ENCODE assay signal across 14 cellular contexts in genomic region chr14:63614964-63615363, GRCh38. TPM values are rescaled to one million over a fixed set of nuclear protein-coding genes. Genes with fewer than 3 reads are reported as not detected.
A peak's percentile ranks its signal among the peaks of the same experiment; 100 is the strongest.
DNase-seq lines count a peak whose midpoint lies in the region; ATAC-seq, FAIRE-seq and TF ChIP-seq lines count a peak whose summit lies in the region.
"Had no signal": no experiment of that assay in that cellular context is flagged by ENCODE, and none has a peak within 500 bp of the region (broad histone marks: within the 10 kb centered on the region; RNA-seq: fewer than 3 reads in every experiment).

No MANE protein-coding gene starts in this region.

- TF ChIP-seq CTCF in brain microvascular endothelial cell (IDR thresholded peaks at IDR 0.05; ENCODE audit: low read depth, low read length, missing control alignments) (no peak), keratinocyte (optimal IDR thresholded peaks at IDR 0.05 in 1 of 3, IDR thresholded peaks at IDR 0.05 in 1 of 3, conservative IDR thresholded peaks at IDR 0.05 in 1 of 3; ENCODE audit: extremely low read depth in 1 of 3, insufficient read depth in 2 of 3, low read length in 3 of 3) (no peak), Peyer's patch (IDR thresholded peaks at IDR 0.05) (no peak), lower leg skin (IDR thresholded peaks at IDR 0.05) (no peak)

- intact Hi-C loops in lower leg skin (cut with DNase I; ENCODE audit: low total_unique reads) = no loop called here

- H3K4me2 ChIP-seq in keratinocyte (ENCODE audit: control insufficient read depth, extremely low read depth, insufficient read depth, low read depth, low read length) = peak overlapping the region; percentile 8

- FAIRE-seq in HTR-8/SVneo (lab: Jason Lieb, UNC) = peak; percentile 70
- FAIRE-seq in keratinocyte (lab: Jason Lieb, UNC) = no peak
- FAIRE-seq: H1, K562 had no signal

- H4K20me1 ChIP-seq in keratinocyte (ENCODE audit: control insufficient read depth, extremely low read depth, insufficient read depth, low read length) = no peaks in the 10 kb centered on the region

- DNase-seq in Ammon's horn (ENCODE audit: low spot score) (peak; percentile 9), HTR-8/SVneo (ENCODE audit: insufficient read length, low spot score) (peak; percentile 69), brain microvascular endothelial cell (peak; percentile 41), keratinocyte (ENCODE audit: low read depth, low spot score) (no peak), Peyer's patch (no peak), lower leg skin (ENCODE audit: low spot score in 2 of 2) (no peak), NCI-H748 (lab: John Stamatoyannopoulos, UW; ENCODE audit: unreplicated experiment) (no peak)
- DNase-seq: activated B cell treated with CpG ODN at 0.5 μM for 24 hours; heart right ventricle; stimulated activated naive CD4-positive, alpha-beta T cell treated with Interleukin-2 at 50 U/mL for 16 hours had no signal

- H3K9me1 ChIP-seq in keratinocyte (ENCODE audit: control insufficient read depth, extremely low read depth, insufficient read depth, low read length) = no peaks in the 10 kb centered on the region

- H3K79me2 ChIP-seq in keratinocyte (ENCODE audit: control insufficient read depth, insufficient read depth, low read length) = peaks cover 26% of the 10 kb centered on the region

- no peaks in the 10 kb centered on the region for H3K9me3 ChIP-seq in keratinocyte (ENCODE audit: control insufficient read depth, low read depth, low read length)
- no peaks in the 10 kb centered on the region for H3K9me3 ChIP-seq in Peyer's patch
- H3K9me3 ChIP-seq: heart right ventricle had no signal

- H3K27me3 ChIP-seq in brain microvascular endothelial cell (replicated peaks) = no peaks in the 10 kb centered on the region
- no peaks in the 10 kb centered on the region for H3K27me3 ChIP-seq in keratinocyte (ENCODE audit: control insufficient read depth, extremely low read depth, insufficient read depth, low read length)
- H3K27me3 ChIP-seq in Peyer's patch = no peaks in the 10 kb centered on the region
- H3K27me3 ChIP-seq: heart right ventricle had no signal

- H3K4me1 ChIP-seq in keratinocyte (ENCODE audit: control insufficient read depth, extremely low read depth, insufficient read depth, low read length) (peaks cover 12% of the 10 kb centered on the region), Peyer's patch (no peaks in the 10 kb centered on the region)

- H2AFZ ChIP-seq in keratinocyte (ENCODE audit: control insufficient read depth, low read length) = no peak overlapping the region

- no peak for TF ChIP-seq POLR2A in Peyer's patch (IDR thresholded peaks at IDR 0.05)
- TF ChIP-seq POLR2A in lower leg skin (IDR thresholded peaks at IDR 0.05) = no peak

- no peak overlapping the region for H3K9ac ChIP-seq in keratinocyte (ENCODE audit: control insufficient read depth, extremely low read depth, insufficient read depth, low read length)

- 43 to 48% methylated on average over 3 of the region's 3 CpGs for WGBS in lower leg skin, 2 donors

- H3K4me3 ChIP-seq in brain microvascular endothelial cell (ENCODE audit: low read depth, low read length) = no peak overlapping the region
- H3K4me3 ChIP-seq in keratinocyte (ENCODE audit: control insufficient read depth in 2 of 3, extremely low read depth in 1 of 3, insufficient read depth in 2 of 3, low read depth in 1 of 3, low read length in 3 of 3) = no peak overlapping the region
- no peak overlapping the region for H3K4me3 ChIP-seq in Peyer's patch
- no peak overlapping the region for H3K4me3 ChIP-seq in lower leg skin (ENCODE audit: low read depth, poor library complexity, severe bottlenecking)
- H3K4me3 ChIP-seq: heart right ventricle, K562 had no signal

- dilution Hi-C loops in keratinocyte (cut with MboI; ENCODE audit: extremely low pct_ligation_motif_present, low sequenced_read_pairs) = no loop called here

- in situ Hi-C loops in brain microvascular endothelial cell (cut with HindIII; ENCODE audit: low pct_ligation_motif_present, low sequenced_read_pairs) = no loop called here

- ATAC-seq in HG02588 (IDR thresholded peaks at IDR 0.05; ENCODE audit: unreplicated experiment) = no peak
- ATAC-seq: K562 had no signal

- H3K36me3 ChIP-seq in brain microvascular endothelial cell (replicated peaks) = no peaks in the 10 kb centered on the region
- H3K36me3 ChIP-seq in keratinocyte (ENCODE audit: control insufficient read depth in 2 of 2, extremely low read depth in 1 of 2, insufficient read depth in 2 of 2, low read length in 2 of 2) = peaks cover 1 to 4% of the 10 kb centered on the region in 2 experiments
- no peaks in the 10 kb centered on the region for H3K36me3 ChIP-seq in Peyer's patch

- H3K27ac ChIP-seq in brain microvascular endothelial cell (peak overlapping the region; percentile 19), keratinocyte (ENCODE audit: control insufficient read depth, insufficient read depth, low read length) (peak overlapping the region; percentile 42), Peyer's patch (no peak overlapping the region)
- H3K27ac ChIP-seq: C4-2B had no signal

RNA-seq across cellular contexts. Expression of gene WDR89, which starts 26.7 kb away (rescaled TPM):
- polyA plus RNA-seq in keratinocyte = 6.4 to 14.3 TPM (median 9.4 TPM) in 3 replicates
- polyA plus RNA-seq in keratinocyte (2011; ENCODE audit: low read depth) = 6.3 TPM
- polyA plus RNA-seq in keratinocyte (2011; cell fraction: cytosol; rRNA removed) = 4.7 and 10.4 TPM in 2 replicates
- 8.8 and 12.8 TPM in 2 replicates for polyA plus RNA-seq in keratinocyte (2011; cell fraction: nucleus; rRNA removed)
- 7.7 and 9.1 TPM in 2 replicates for polyA plus RNA-seq in keratinocyte (2012; ENCODE audit: low replicate concordance)
- 2.4 to 16.5 TPM (median 7.0 TPM) in 3 replicates for polyA minus RNA-seq in keratinocyte
- polyA minus RNA-seq in keratinocyte (2011; cell fraction: cytosol; rRNA and poly(A)+ RNA removed) = 7.5 TPM
- 5.5 and 12.6 TPM in 2 replicates for polyA minus RNA-seq in keratinocyte (2011; cell fraction: nucleus; rRNA and poly(A)+ RNA removed)
- total RNA-seq in Peyer's patch (1 to 10 TPM; 3.2 to 7.4 (median 5.6) TPM), lower leg skin (1 to 10 TPM; 2.2 to 8.9 (median 6.8) TPM)

Comparison
In these comparisons a context has a peak if more than half of its experiments do, and no peak if none do; other contexts are left out.
1. DNase-seq: peak in Ammon's horn (single experiment), HTR-8/SVneo (single experiment) and brain microvascular endothelial cell (single experiment); none in keratinocyte (single experiment), Peyer's patch (0 of 3), lower leg skin (0 of 2) and NCI-H748 (single experiment).
2. H3K27ac ChIP-seq: peak in brain microvascular endothelial cell (single experiment) and keratinocyte (single experiment); none in Peyer's patch (0 of 4).